17 cellular contexts compared by ENCODE assay signal in genomic region chr1:182777386-182777785, GRCh38. TPM values are rescaled to one million over a fixed set of nuclear protein-coding genes. Genes with fewer than 3 reads are reported as not detected.
A peak's percentile ranks its signal among the peaks of the same experiment; 100 is the strongest.
DNase-seq lines count a peak whose midpoint lies in the region; TF ChIP-seq lines count a peak whose summit lies in the region.
"Had no signal": no experiment of that assay in that cellular context is flagged by ENCODE, and none has a peak within 500 bp of the region (broad histone marks: within the 10 kb centered on the region; RNA-seq: fewer than 3 reads in every experiment).

No MANE protein-coding gene starts in this region.

- H3K4me1 ChIP-seq in left ventricle myocardium inferior: peaks cover 18% of the 10 kb centered on the region
- peaks cover 3% of the 10 kb centered on the region; the same call in 1 of the 2 replicates for H3K4me1 ChIP-seq in H9 (ENCODE audit: insufficient read depth, low read length)

- no peak overlapping the region for H4K8ac ChIP-seq in H9 (replicated peaks; ENCODE audit: insufficient read length, low read depth, low read length)

- H3K27me3 ChIP-seq in left ventricle myocardium inferior (ENCODE audit: low read depth) (no peaks in the 10 kb centered on the region), H9 (ENCODE audit: insufficient read depth, low read length) (no peaks in the 10 kb centered on the region)
- H3K27me3 ChIP-seq: BLaER1 had no signal

- H3K79me2 ChIP-seq in H9 (ENCODE audit: insufficient read depth, low read length): no peaks in the 10 kb centered on the region

- H3K18ac ChIP-seq in H9 (ENCODE audit: insufficient read length, low read depth, low read length): no peak overlapping the region

- H3K9ac ChIP-seq in H9 (ENCODE audit: extremely low read depth, insufficient read length, low read length): no peak overlapping the region
- H3K9ac ChIP-seq: BLaER1 had no signal

- H2AFZ ChIP-seq in H9 (ENCODE audit: low read length): no peak overlapping the region

- TF ChIP-seq CTCF in left ventricle myocardium inferior (IDR thresholded peaks at IDR 0.05; ENCODE audit: borderline replicate concordance): no peak
- no peak for TF ChIP-seq CTCF in coronary artery (IDR thresholded peaks at IDR 0.05)
- TF ChIP-seq CTCF in H9 (conservative IDR thresholded peaks at IDR 0.05): no peak

- no peak overlapping the region for H3T11ph ChIP-seq in H9 (ENCODE audit: low read length)

- H2BK120ac ChIP-seq in H9 (ENCODE audit: low read depth, low read length, poor library complexity, severe bottlenecking): no peak overlapping the region

- no peak overlapping the region for H2AK5ac ChIP-seq in H9 (ENCODE audit: insufficient read length, low read length)

- DNase-seq in left ventricle myocardium inferior (no peak), cardiac septum (ENCODE audit: low spot score) (no peak), coronary artery (ENCODE audit: low spot score) (no peak), NCI-H524 (lab: John Stamatoyannopoulos, UW) (no peak), H9 (no peak)
- no peak for DNase-seq in activated T-helper 1 cell treated with anti-CD3 and anti-CD28 coated beads, Interleukin-12 subunit alpha, Interleukin-12 subunit beta, Interleukin-2, Interleukin-4 antibody, amounts not matched to agents 30 ng/mL and 10 ng/mL and 1 ng/mL, durations not matched to agents 14 hours and 24 hours and 36 hours (ENCODE audit: low spot score)
- DNase-seq: CD4-positive, alpha-beta memory T cell; DMS153; GDM1; NCI-H1105; NCI-H2081 treated with DMSO at 0.1 percent for 48 hours; NCI-H748 treated with DMSO at 0.1 percent for 48 hours; OCI-M1; RPMI8226; SIG-M5 had no signal

- no peak overlapping the region for H3K4ac ChIP-seq in H9 (ENCODE audit: low read depth, low read length)

- H3K9me3 ChIP-seq in left ventricle myocardium inferior (replicated peaks) (no peaks in the 10 kb centered on the region), H9 (ENCODE audit: control insufficient read depth, low read depth, low read length) (no peaks in the 10 kb centered on the region)
- H3K9me3 ChIP-seq: BLaER1 had no signal

- H4K91ac ChIP-seq in H9 (ENCODE audit: insufficient read length, low read depth, low read length): no peak overlapping the region

- H2BK5ac ChIP-seq in H9 (ENCODE audit: insufficient read length, low read length): no peak overlapping the region

- no peak overlapping the region for H4K5ac ChIP-seq in H9 (ENCODE audit: insufficient read length, low read depth, low read length)

- H3K4me1 Mint-ChIP-seq in H9: peaks cover 15 to 17% of the 10 kb centered on the region in 2 experiments
- H3K4me1 Mint-ChIP-seq in activated T-helper 1 cell treated with anti-CD3 and anti-CD28 coated beads, Interleukin-12 subunit alpha, Interleukin-12 subunit beta, Interleukin-2, Interleukin-4 antibody, amounts not matched to agents 30 ng/mL and 10 ng/mL and 1 ng/mL, durations not matched to agents 14 hours and 24 hours and 36 hours (ENCODE audit: low read depth): peaks cover 29% of the 10 kb centered on the region

- H3K79me1 ChIP-seq in H9 (ENCODE audit: insufficient read depth, low read depth, low read length, poor library complexity, severe bottlenecking): no peaks in the 10 kb centered on the region

- no peak overlapping the region for H3K14ac ChIP-seq in H9 (ENCODE audit: insufficient read depth, low read length)

- no peaks in the 10 kb centered on the region for H3K36me3 Mint-ChIP-seq in H9 (ENCODE audit: insufficient read depth in 1 of 3, low read depth in 3 of 3)
- no peaks in the 10 kb centered on the region for H3K36me3 Mint-ChIP-seq in activated T-helper 1 cell treated with anti-CD3 and anti-CD28 coated beads, Interleukin-12 subunit alpha, Interleukin-12 subunit beta, Interleukin-2, Interleukin-4 antibody, amounts not matched to agents 30 ng/mL and 10 ng/mL and 1 ng/mL, durations not matched to agents 14 hours and 24 hours and 36 hours (ENCODE audit: low read depth)
- H3K36me3 Mint-ChIP-seq: CD4-positive, alpha-beta memory T cell had no signal

- no peaks in the 10 kb centered on the region for H4K20me1 ChIP-seq in H9 (ENCODE audit: control insufficient read depth, insufficient read depth, insufficient read length)
- H4K20me1 ChIP-seq: BLaER1 had no signal

- H3K27ac Mint-ChIP-seq in H9: no peak overlapping the region
- no peak overlapping the region for H3K27ac Mint-ChIP-seq in activated T-helper 1 cell treated with anti-CD3 and anti-CD28 coated beads, Interleukin-12 subunit alpha, Interleukin-12 subunit beta, Interleukin-2, Interleukin-4 antibody, amounts not matched to agents 30 ng/mL and 10 ng/mL and 1 ng/mL, durations not matched to agents 14 hours and 24 hours and 36 hours
- H3K27ac Mint-ChIP-seq: CD4-positive, alpha-beta memory T cell had no signal

- H2BK20ac ChIP-seq in H9 (ENCODE audit: low read depth, low read length, poor library complexity, severe bottlenecking): no peak overlapping the region

- no peaks in the 10 kb centered on the region for H3K9me3 Mint-ChIP-seq in H9
- no peaks in the 10 kb centered on the region for H3K9me3 Mint-ChIP-seq in activated T-helper 1 cell treated with anti-CD3 and anti-CD28 coated beads, Interleukin-12 subunit alpha, Interleukin-12 subunit beta, Interleukin-2, Interleukin-4 antibody, amounts not matched to agents 30 ng/mL and 10 ng/mL and 1 ng/mL, durations not matched to agents 14 hours and 24 hours and 36 hours
- H3K9me3 Mint-ChIP-seq: CD4-positive, alpha-beta memory T cell had no signal

- no peaks in the 10 kb centered on the region for H3K36me3 ChIP-seq in left ventricle myocardium inferior
- H3K36me3 ChIP-seq: BLaER1 had no signal

- H3K4me3 ChIP-seq in left ventricle myocardium inferior (no peak overlapping the region), coronary artery (peak overlapping the region; percentile 6), skin epidermis (no peak overlapping the region)
- H3K4me3 ChIP-seq: BLaER1 had no signal

- no peaks in the 10 kb centered on the region for H3K23me2 ChIP-seq in H9 (ENCODE audit: insufficient read length, low read depth, low read length, poor library complexity, severe bottlenecking)

- H3K56ac ChIP-seq in H9 (ENCODE audit: insufficient read length, low read depth, low read length): no peak overlapping the region

- no peak overlapping the region for H2BK12ac ChIP-seq in H9 (ENCODE audit: insufficient read length, low read depth, low read length)

- intact Hi-C loops in left ventricle myocardium inferior (cut with micrococcal nuclease) (no loop called here), cardiac septum (cut with DNase I) (loop anchor here (5.0 kb wide), 1 partner anchor 100 kb away; no protein-coding TSS in a partner anchor)
- intact Hi-C loops in activated T-helper 1 cell treated with anti-CD3 and anti-CD28 coated beads, Interleukin-12 subunit alpha, Interleukin-12 subunit beta, Interleukin-2, Interleukin-4 antibody, amounts not matched to agents 30 ng/mL and 10 ng/mL and 1 ng/mL, durations not matched to agents 14 hours and 24 hours and 36 hours (cut with micrococcal nuclease): no loop called here

- peak overlapping the region; percentile 25 for H3K27ac ChIP-seq in left ventricle myocardium inferior (replicated peaks)
- peak overlapping the region; percentile 41 to 46 for H3K27ac ChIP-seq in coronary artery
- H3K27ac ChIP-seq in skin epidermis: peak overlapping the region in 14 of 21 experiments; percentile 6 to 70 (median 44)
- no peak overlapping the region for H3K27ac ChIP-seq in H9 (ENCODE audit: insufficient read length, low read depth, low read length)
- H3K27ac ChIP-seq: BLaER1 had no signal

- H3K4me3 Mint-ChIP-seq in H9: no peak overlapping the region
- no peak overlapping the region for H3K4me3 Mint-ChIP-seq in activated T-helper 1 cell treated with anti-CD3 and anti-CD28 coated beads, Interleukin-12 subunit alpha, Interleukin-12 subunit beta, Interleukin-2, Interleukin-4 antibody, amounts not matched to agents 30 ng/mL and 10 ng/mL and 1 ng/mL, durations not matched to agents 14 hours and 24 hours and 36 hours
- H3K4me3 Mint-ChIP-seq: CD4-positive, alpha-beta memory T cell had no signal

- no peaks in the 10 kb centered on the region; the same call in 1 of the 2 replicates for H3K27me3 Mint-ChIP-seq in H9 (ENCODE audit: low read depth)
- H3K27me3 Mint-ChIP-seq in activated T-helper 1 cell treated with anti-CD3 and anti-CD28 coated beads, Interleukin-12 subunit alpha, Interleukin-12 subunit beta, Interleukin-2, Interleukin-4 antibody, amounts not matched to agents 30 ng/mL and 10 ng/mL and 1 ng/mL, durations not matched to agents 14 hours and 24 hours and 36 hours (ENCODE audit: insufficient read depth): peaks cover 8% of the 10 kb centered on the region

- no peak overlapping the region for H2BK15ac ChIP-seq in H9 (ENCODE audit: low read depth, low read length)

- H3K23ac ChIP-seq in H9 (ENCODE audit: insufficient read length, low read depth, low read length): no peak overlapping the region

- no peak overlapping the region for H3K4me2 ChIP-seq in H9 (ENCODE audit: insufficient read depth, insufficient read length, low read length)
- H3K4me2 ChIP-seq: BLaER1 had no signal

RNA-seq across cellular contexts. Expression of gene NPL, which starts 12.2 kb away (rescaled TPM):
- total RNA-seq in left ventricle myocardium inferior (5.3 TPM), cardiac septum (6.1 TPM), H9 (2021) (1.1 and 2.4 TPM in 2 replicates)
- total RNA-seq in activated T-helper 1 cell treated with anti-CD3 and anti-CD28 coated beads, Interleukin-12 subunit alpha, Interleukin-12 subunit beta, Interleukin-2, Interleukin-4 antibody, amounts not matched to agents 30 ng/mL and 10 ng/mL and 1 ng/mL, durations not matched to agents 14 hours and 24 hours and 36 hours: 6.4 and 6.9 TPM in 2 replicates
